ENCODE assay signal across 7 cellular contexts in genomic region chr17:34958438-34958837, GRCh38.
"Had no signal": no experiment of that assay in that cellular context is flagged by ENCODE, and none has a peak within 500 bp of the region (broad histone marks: within the 10 kb centered on the region; RNA-seq: fewer than 3 reads in every experiment).

No MANE protein-coding gene starts in this region.

- H3K4me3 Mint-ChIP-seq: GM23338, H9 had no signal

- H3K9me3 Mint-ChIP-seq: GM23338 had no signal

- H3K27ac ChIP-seq: HL-60, KMS-11 had no signal

- DNase-seq: H9, HCEC 1CT, IMR-90, KBM-7 had no signal

- H3K4me3 ChIP-seq: GM23338 had no signal

- ATAC-seq: GM23338 had no signal

- H3K27ac Mint-ChIP-seq: GM23338, H9 had no signal
